In genomic region chr11:81005595-81005994, GRCh38 we compare ENCODE assay signal across 10 cellular contexts.
DNase-seq lines count a peak whose midpoint lies in the region; ATAC-seq and TF ChIP-seq lines count a peak whose summit lies in the region.
"Had no signal": no experiment of that assay in that cellular context is flagged by ENCODE, and none has a peak within 500 bp of the region (broad histone marks: within the 10 kb centered on the region; RNA-seq: fewer than 3 reads in every experiment).

No MANE protein-coding gene starts in this region.

- H3K4me1 ChIP-seq in RWPE2 (ENCODE audit: insufficient read depth, poor library complexity, severe bottlenecking) (peaks cover 23% of the 10 kb centered on the region), ascending aorta (no peaks in the 10 kb centered on the region)

- no peaks in the 10 kb centered on the region for H3K9me3 ChIP-seq in RWPE2 (ENCODE audit: severe bottlenecking)
- no peaks in the 10 kb centered on the region for H3K9me3 ChIP-seq in ascending aorta

- ATAC-seq in HG03097 (IDR thresholded peaks at IDR 0.05; ENCODE audit: low FRiP score, unreplicated experiment) (peak; percentile 77), RWPE2 (ENCODE audit: low read depth) (peak; percentile 98), left colon (peak; percentile 20)

- H3K27ac ChIP-seq in RWPE2 (ENCODE audit: poor library complexity, severe bottlenecking) (peak overlapping the region; percentile 76), ascending aorta (no peak overlapping the region)

- H3K4me3 ChIP-seq in RWPE2 (ENCODE audit: severe bottlenecking) (no peak overlapping the region), ascending aorta (no peak overlapping the region)

- in situ Hi-C loops in GM13977 (cut with MboI; ENCODE audit: low pct_unique_long_range_greater_than_20kb, low sequenced_read_pairs, unreplicated experiment): no loop called here

- DNase-seq in GM13977 (ENCODE audit: low spot score): peak; percentile 1
- no peak for DNase-seq in RWPE2 (ENCODE audit: low spot score)
- no peak for DNase-seq in left colon
- DNase-seq in iPS-NIHi11 (ENCODE audit: low spot score): no peak
- no peak for DNase-seq in activated CD8-positive, alpha-beta memory T cell treated with anti-CD3 and anti-CD28 coated beads, Interleukin-2, amount 50 U/mL, for 48 hours
- no peak for DNase-seq in ascending aorta (ENCODE audit: low spot score in 2 of 2)
- DNase-seq in NCI-H187 treated with DMSO at 0.1 percent for 48 hours (lab: John Stamatoyannopoulos, UW): no peak
- DNase-seq: activated T-cell treated with anti-CD3 and anti-CD28 coated beads, Interleukin-2, amount 50 U/mL, for 1 hour; stimulated activated CD4-positive, alpha-beta T cell treated with anti-CD3 and anti-CD28 coated beads, Interleukin-4, amount 100 ng/mL, for 1 hour had no signal

- intact Hi-C loops in left colon (cut with DNase I, micrococcal nuclease): no loop called here
- intact Hi-C loops in ascending aorta (cut with DNase I): no loop called here

- no peak for TF ChIP-seq CTCF in GM13977 (IDR thresholded peaks at IDR 0.05; ENCODE audit: extremely low read depth, insufficient read depth, missing control alignments)
- no peak for TF ChIP-seq CTCF in RWPE2 (IDR thresholded peaks at IDR 0.05; ENCODE audit: poor library complexity, severe bottlenecking)
- no peak for TF ChIP-seq CTCF in ascending aorta (IDR thresholded peaks at IDR 0.05)

- no peaks in the 10 kb centered on the region for H3K36me3 ChIP-seq in RWPE2 (ENCODE audit: low read depth)
- H3K36me3 ChIP-seq in ascending aorta: no peaks in the 10 kb centered on the region

- H3K27me3 ChIP-seq in RWPE2 (ENCODE audit: insufficient read depth, poor library complexity, severe bottlenecking) (no peaks in the 10 kb centered on the region), ascending aorta (no peaks in the 10 kb centered on the region)

Comparison
In these comparisons a context has a peak if more than half of its experiments do, and no peak if none do; other contexts are left out.
1. ATAC-seq: peak in every context shown above with its lines; median percentile 98 in RWPE2; 77 in HG03097; 20 in left colon.